Comparison of ENCODE assay signal across 13 cellular contexts in the genomic region with DNA sequence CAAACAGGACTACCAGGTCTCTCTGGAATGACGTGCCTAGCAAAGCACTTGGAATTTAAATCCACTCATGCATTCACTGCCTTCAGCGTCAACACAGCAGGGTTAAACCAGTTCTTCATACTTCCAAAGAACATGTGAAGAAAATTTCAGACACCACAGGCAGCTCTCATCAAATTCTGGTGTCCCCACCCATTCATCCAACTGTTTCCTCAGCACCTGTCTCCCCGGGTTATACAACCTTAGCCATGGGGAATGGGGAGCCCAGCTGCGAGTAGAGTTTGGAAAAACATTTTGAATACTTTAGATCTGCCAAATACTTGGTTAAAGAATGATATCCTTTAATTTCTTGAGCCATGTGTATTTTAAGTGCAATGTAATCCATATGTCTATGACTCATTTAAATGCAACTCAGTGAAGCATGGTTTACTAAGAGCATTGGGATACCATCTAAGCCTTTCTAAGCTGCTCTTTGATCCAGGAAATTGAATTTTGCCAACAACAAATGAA. TPM values are rescaled to one million over a fixed set of nuclear protein-coding genes. Genes with fewer than 3 reads are reported as not detected.
DNase-seq lines count a peak whose midpoint lies in the region; ATAC-seq, FAIRE-seq and TF ChIP-seq lines count a peak whose summit lies in the region.
"Had no signal": no experiment of that assay in that cellular context is flagged by ENCODE, and none has a peak within 500 bp of the region (broad histone marks: within the 10 kb centered on the region; RNA-seq: fewer than 3 reads in every experiment).

No MANE protein-coding gene starts in this region.

- TF ChIP-seq CTCF in A549 (IDR thresholded peaks at IDR 0.05) (no peak), ascending aorta (IDR thresholded peaks at IDR 0.05) (no peak)

- H3K27ac ChIP-seq in A549 (peak overlapping the region in 1 of 2 experiments; percentile 77; a peak in 4 of 6 replicates), ascending aorta (peak overlapping the region; percentile 54 to 56)
- H3K27ac ChIP-seq: adrenal gland had no signal

- no peaks in the 10 kb centered on the region for H3K36me3 ChIP-seq in ascending aorta
- H3K36me3 ChIP-seq: adrenal gland had no signal

- peaks cover 71 to 90% of the 10 kb centered on the region in 2 donors for H3K4me1 Mint-ChIP-seq in stimulated activated naive B cell treated with anti-CD40 and anti-IgM and Interleukin-4, amounts not matched to agents 10 μg/mL and 1 μg/mL and 100 μg/mL, for 72 hours
- H3K4me1 Mint-ChIP-seq in natural killer cell treated with Interleukin-12 subunit alpha and Interleukin-12 subunit beta and Interleukin-15 and Interleukin-18, amount 100 ng/mL, for 72 hours (ENCODE audit: low read depth in 2 of 2) = peaks cover 35 to 40% of the 10 kb centered on the region in 2 donors

- H3K9me3 ChIP-seq in A549 = no peaks in the 10 kb centered on the region
- no peaks in the 10 kb centered on the region for H3K9me3 ChIP-seq in ascending aorta
- H3K9me3 ChIP-seq: adrenal gland had no signal

- 59% methylated on average over 4 of the region's 4 CpGs for WGBS in A549 (ENCODE audit: missing lambda C conversion rate)

- H3K4me3 Mint-ChIP-seq in stimulated activated naive B cell treated with anti-CD40 and anti-IgM and Interleukin-4, amounts not matched to agents 10 μg/mL and 1 μg/mL and 100 μg/mL, for 72 hours = no peak overlapping the region
- no peak overlapping the region for H3K4me3 Mint-ChIP-seq in natural killer cell treated with Interleukin-12 subunit alpha and Interleukin-12 subunit beta and Interleukin-15 and Interleukin-18, amount 100 ng/mL, for 72 hours
- H3K4me3 Mint-ChIP-seq: CD8-positive, alpha-beta T cell had no signal

- no peaks in the 10 kb centered on the region for H3K9me3 Mint-ChIP-seq in stimulated activated naive B cell treated with anti-CD40 and anti-IgM and Interleukin-4, amounts not matched to agents 10 μg/mL and 1 μg/mL and 100 μg/mL, for 72 hours
- no peaks in the 10 kb centered on the region for H3K9me3 Mint-ChIP-seq in natural killer cell treated with Interleukin-12 subunit alpha and Interleukin-12 subunit beta and Interleukin-15 and Interleukin-18, amount 100 ng/mL, for 72 hours
- H3K9me3 Mint-ChIP-seq: CD8-positive, alpha-beta T cell had no signal

- H3K4me3 ChIP-seq in A549 (no peak overlapping the region), ascending aorta (no peak overlapping the region)
- H3K4me3 ChIP-seq: adrenal gland had no signal

- TF ChIP-seq EP300 in A549 (IDR thresholded peaks at IDR 0.05) = no peak

- TF ChIP-seq POLR2A in A549 (IDR thresholded peaks at IDR 0.05; ENCODE audit: low read length) = no peak

- peaks cover 40% of the 10 kb centered on the region for H3K4me1 ChIP-seq in A549
- H3K4me1 ChIP-seq in ascending aorta = peaks cover 8 to 30% of the 10 kb centered on the region in 2 donors

- H3K27me3 Mint-ChIP-seq in stimulated activated naive B cell treated with anti-CD40 and anti-IgM and Interleukin-4, amounts not matched to agents 10 μg/mL and 1 μg/mL and 100 μg/mL, for 72 hours = no peaks in the 10 kb centered on the region
- no peaks in the 10 kb centered on the region for H3K27me3 Mint-ChIP-seq in natural killer cell treated with Interleukin-12 subunit alpha and Interleukin-12 subunit beta and Interleukin-15 and Interleukin-18, amount 100 ng/mL, for 72 hours
- H3K27me3 Mint-ChIP-seq: progenitor cell of endocrine pancreas had no signal

- intact Hi-C loops in ascending aorta (cut with DNase I) = no loop called here

- no peak for FAIRE-seq in A549 (lab: Jason Lieb, UNC)

- DNase-seq in A549 (ENCODE audit: low read depth in 1 of 2, low spot score in 1 of 2) (no peak), HS-27A (ENCODE audit: low read depth) (peak; percentile 68), ascending aorta (ENCODE audit: low spot score in 2 of 2) (peak in 1 of 2 donors; percentile 13), kidney glomerular epithelial cell (lab: John Stamatoyannopoulos, UW) (peak; percentile 20), NCI-H187 (lab: John Stamatoyannopoulos, UW) (no peak)
- no peak for DNase-seq in stimulated activated naive B cell treated with anti-CD40 and anti-IgM and Interleukin-4, amounts not matched to agents 10 μg/mL and 1 μg/mL and 100 μg/mL, for 72 hours
- no peak for DNase-seq in natural killer cell treated with Interleukin-12 subunit alpha and Interleukin-12 subunit beta and Interleukin-15 and Interleukin-18, amount 100 ng/mL, for 72 hours (ENCODE audit: low spot score)
- DNase-seq: activated CD4-positive, alpha-beta T cell treated with anti-CD3 and anti-CD28 coated beads for 1 hour; adrenal gland; CD8-positive, alpha-beta T cell; hypothalamus had no signal

- POLR2A ChIA-PET in A549 (lab: Yijun Ruan, JAX) = interaction anchor here (1.0 kb wide), 1 partner anchor 10 kb away, joined by 3 read pairs; no protein-coding TSS in a partner anchor

- CTCF ChIA-PET in A549 (lab: Yijun Ruan, JAX) = interaction anchor here (1.1 to 2.2 kb wide), 3 partner anchors 13 to 185 kb away, joined by 4 to 6 read pairs (median 5); partner anchors contain the start of gene LSM11

- ATAC-seq in A549 (peak; percentile 28 to 64; a peak in 3 of 6 replicates), GM21717 (IDR thresholded peaks at IDR 0.05; ENCODE audit: unreplicated experiment) (no peak)
- ATAC-seq in stimulated activated naive B cell treated with anti-CD40 and anti-IgM and Interleukin-4, amounts not matched to agents 10 μg/mL and 1 μg/mL and 100 μg/mL, for 72 hours (replicated peaks) = no peak
- no peak for ATAC-seq in natural killer cell treated with Interleukin-12 subunit alpha and Interleukin-12 subunit beta and Interleukin-15 and Interleukin-18, amount 100 ng/mL, for 72 hours
- ATAC-seq: CD8-positive, alpha-beta T cell had no signal

- H3K36me3 Mint-ChIP-seq in stimulated activated naive B cell treated with anti-CD40 and anti-IgM and Interleukin-4, amounts not matched to agents 10 μg/mL and 1 μg/mL and 100 μg/mL, for 72 hours = peaks cover 18 to 58% of the 10 kb centered on the region in 2 donors
- peaks cover 30% of the 10 kb centered on the region for H3K36me3 Mint-ChIP-seq in natural killer cell treated with Interleukin-12 subunit alpha and Interleukin-12 subunit beta and Interleukin-15 and Interleukin-18, amount 100 ng/mL, for 72 hours
- H3K36me3 Mint-ChIP-seq: CD8-positive, alpha-beta T cell had no signal

- H3K4me2 ChIP-seq in A549 = peak overlapping the region; percentile 39

- no peaks in the 10 kb centered on the region for H3K27me3 ChIP-seq in ascending aorta
- H3K27me3 ChIP-seq: adrenal gland had no signal

- TF ChIP-seq RAD21 in A549 (conservative IDR thresholded peaks at IDR 0.05 in 1 of 2, IDR thresholded peaks at IDR 0.05 in 1 of 2) = no peak

- H3K27ac Mint-ChIP-seq in stimulated activated naive B cell treated with anti-CD40 and anti-IgM and Interleukin-4, amounts not matched to agents 10 μg/mL and 1 μg/mL and 100 μg/mL, for 72 hours = no peak overlapping the region
- H3K27ac Mint-ChIP-seq in natural killer cell treated with Interleukin-12 subunit alpha and Interleukin-12 subunit beta and Interleukin-15 and Interleukin-18, amount 100 ng/mL, for 72 hours = no peak overlapping the region
- H3K27ac Mint-ChIP-seq: CD8-positive, alpha-beta T cell; progenitor cell of endocrine pancreas had no signal

TF ChIP-seq in A549, 52 proteins besides CTCF, POLR2A, EP300 and RAD21:
- peak; percentile 25; the same call in 1 of the 2 replicates for TF ChIP-seq FOSL2 (IDR thresholded peaks at IDR 0.05)
- peak; percentile 54 for TF ChIP-seq FOSL2 (CRISPR knock-in tag; IDR thresholded peaks at IDR 0.05)
- TF ChIP-seq RARB (CRISPR knock-in tag; IDR thresholded peaks at IDR 0.05) = no peak
- TF ChIP-seq, protein P1, sequence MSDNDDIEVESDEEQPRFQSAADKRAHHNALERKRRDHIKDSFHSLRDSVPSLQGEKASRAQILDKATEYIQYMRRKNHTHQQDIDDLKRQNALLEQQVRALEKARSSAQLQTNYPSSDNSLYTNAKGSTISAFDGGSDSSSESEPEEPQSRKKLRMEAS (IDR thresholded peaks at IDR 0.05) = no peak

RNA-seq across cellular contexts. Expression of gene ADAM19, which starts 17.4 kb away (rescaled TPM):
- 7.7 and 9.7 TPM in 2 replicates for polyA plus RNA-seq in A549 (2011; rRNA removed)
- polyA plus RNA-seq in A549 (2012; cell fraction: cytosol; rRNA removed) = 4.1 and 5.3 TPM in 2 replicates
- polyA plus RNA-seq in A549 (2012; cell fraction: nucleus; rRNA removed) = 7.5 and 9.8 TPM in 2 replicates
- 13.1 to 17.5 TPM (median 15.2 TPM) in 3 replicates for polyA plus RNA-seq in A549 (2017; fragmentation: RNase III; extraction: RNeasy Plus Mini Kit Qiagen cat#74134 plus additional on column Dnase treatment)
- polyA minus RNA-seq in A549 (2011; rRNA and poly(A)+ RNA removed) = 16.7 and 17.4 TPM in 2 replicates
- total RNA-seq in ascending aorta = 11.7 TPM
- 100 to 1,000 TPM; 358 to 384 TPM for total RNA-seq in natural killer cell treated with Interleukin-12 subunit alpha and Interleukin-12 subunit beta and Interleukin-15 and Interleukin-18, amount 100 ng/mL, for 72 hours

Comparison
In these comparisons a context has a peak if more than half of its experiments do, and no peak if none do; other contexts are left out.
1. ATAC-seq: peak in A549 (2 of 2); none in stimulated activated naive B cell treated with anti-CD40 and anti-IgM and Interleukin-4, amounts not matched to agents 10 μg/mL and 1 μg/mL and 100 μg/mL, for 72 hours (0 of 2), natural killer cell treated with Interleukin-12 subunit alpha and Interleukin-12 subunit beta and Interleukin-15 and Interleukin-18, amount 100 ng/mL, for 72 hours (0 of 2) and GM21717 (single experiment).
2. DNase-seq: peak in HS-27A (single experiment) and kidney glomerular epithelial cell (single experiment); none in A549 (0 of 2), stimulated activated naive B cell treated with anti-CD40 and anti-IgM and Interleukin-4, amounts not matched to agents 10 μg/mL and 1 μg/mL and 100 μg/mL, for 72 hours (single experiment), NCI-H187 (0 of 2) and natural killer cell treated with Interleukin-12 subunit alpha and Interleukin-12 subunit beta and Interleukin-15 and Interleukin-18, amount 100 ng/mL, for 72 hours (single experiment).
3. RNA of gene ADAM19, which starts 17.4 kb away (total RNA-seq): 358 to 384 TPM in natural killer cell treated with Interleukin-12 subunit alpha and Interleukin-12 subunit beta and Interleukin-15 and Interleukin-18, amount 100 ng/mL, for 72 hours; 11.7 TPM in ascending aorta (single experiment); every median in the first group is over 10 times any median in the second.